7 cellular contexts compared by ENCODE assay signal in the genomic region with DNA sequence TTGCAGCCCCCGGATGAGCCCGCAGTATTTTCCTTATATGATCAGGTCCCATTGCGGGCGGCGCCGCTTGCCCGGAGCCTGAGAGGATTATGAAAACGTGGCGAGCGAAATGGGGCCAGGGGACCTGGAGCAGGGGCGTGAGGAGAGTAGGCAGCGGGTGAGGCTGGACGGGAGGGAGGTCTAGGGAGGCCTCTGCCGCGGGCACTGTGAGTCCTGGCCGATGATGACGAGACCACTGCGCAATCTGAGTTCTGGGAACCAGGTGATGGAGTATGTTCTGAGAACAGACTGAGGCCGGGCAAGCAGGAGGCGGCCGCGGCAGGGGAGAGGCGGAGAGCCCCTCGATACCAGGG. TPM values are rescaled to one million over a fixed set of nuclear protein-coding genes. Genes with fewer than 3 reads are reported as not detected.
A peak's percentile ranks its signal among the peaks of the same experiment; 100 is the strongest.
DNase-seq lines count a peak whose midpoint lies in the region; ATAC-seq and TF ChIP-seq lines count a peak whose summit lies in the region.

No MANE protein-coding gene starts in this region.

- H3K27ac Mint-ChIP-seq in activated CD4-positive, alpha-beta T cell treated with anti-CD3 and anti-CD28 coated beads, Interleukin-2, amount 10 ng/mL, durations not matched to agents 7 days and 5 days = peak overlapping the region; percentile 99
- peak overlapping the region; percentile 95 for H3K27ac Mint-ChIP-seq in endodermal cell
- peak overlapping the region; percentile 96 for H3K27ac Mint-ChIP-seq in stimulated activated naive CD8-positive, alpha-beta T cell treated with anti-CD3 and anti-CD28 coated beads, Interleukin-15, Interleukin-2, amounts not matched to agents 100 ng/mL and 50 ng/mL, for 24 hours

- no peak for TF ChIP-seq CTCF in GM06990 (IDR thresholded peaks at IDR 0.05; ENCODE audit: insufficient read depth, low read length, poor library complexity, severe bottlenecking)
- no peak for TF ChIP-seq CTCF in HCT116 (IDR thresholded peaks at IDR 0.05 in 2 of 3, conservative IDR thresholded peaks at IDR 0.05 in 1 of 3; ENCODE audit: borderline replicate concordance in 1 of 3, insufficient read depth in 1 of 3, low read depth in 2 of 3, low read length in 2 of 3)
- no peak for TF ChIP-seq CTCF in NB4 (IDR thresholded peaks at IDR 0.05; ENCODE audit: low read depth, low read length)
- TF ChIP-seq CTCF in endodermal cell (conservative IDR thresholded peaks at IDR 0.05) = no peak

- H3K4me3 ChIP-seq in GM06990 (replicated peaks; ENCODE audit: low read depth, low read length) (peak overlapping the region; percentile 69), HCT116 (replicated peaks in 1 of 2; ENCODE audit: low read depth in 1 of 2, low read length in 2 of 2) (peak overlapping the region; percentile 80 to 88), NB4 (ENCODE audit: low read depth, low read length) (peak overlapping the region; percentile 95), endodermal cell (ENCODE audit: low read length) (peak overlapping the region; percentile 83), mucosa of rectum (ENCODE audit: low read length in 2 of 2) (peak overlapping the region; percentile 91 to 94)

- H3K4me1 ChIP-seq in HCT116 (ENCODE audit: control insufficient read depth in 1 of 2, insufficient read depth in 2 of 2, low read length in 2 of 2) (peaks cover 5 to 21% of the 10 kb centered on the region in 2 experiments; a peak in 3 of 4 replicates), endodermal cell (ENCODE audit: control insufficient read depth, insufficient read depth, low read length) (no peaks in the 10 kb centered on the region), mucosa of rectum (ENCODE audit: control insufficient read depth in 2 of 2, insufficient read depth in 2 of 2, low read length in 2 of 2) (peaks cover 13 to 35% of the 10 kb centered on the region in 2 donors)

- no peak for DNase-seq in GM06990 (ENCODE audit: extremely low read depth, insufficient read length)
- DNase-seq in HCT116 (ENCODE audit: low read depth, low spot score) = no peak
- DNase-seq in NB4 (ENCODE audit: low read depth) = peak; percentile 65
- DNase-seq in activated CD4-positive, alpha-beta T cell treated with anti-CD3 and anti-CD28 coated beads, Interleukin-2, amount 10 ng/mL, durations not matched to agents 7 days and 5 days = peak; percentile 61
- no peak for DNase-seq in endodermal cell

- no peaks in the 10 kb centered on the region for H3K36me3 ChIP-seq in GM06990 (ENCODE audit: control insufficient read depth, insufficient read depth, low read length)
- H3K36me3 ChIP-seq in HCT116 (ENCODE audit: control insufficient read depth in 1 of 2, insufficient read depth in 2 of 2, low read length in 2 of 2) = no peaks in the 10 kb centered on the region
- H3K36me3 ChIP-seq in endodermal cell (ENCODE audit: control insufficient read depth, insufficient read depth, low read length) = peaks cover 14% of the 10 kb centered on the region
- H3K36me3 ChIP-seq in mucosa of rectum (ENCODE audit: control insufficient read depth in 2 of 2, insufficient read depth in 2 of 2, low read length in 2 of 2) = no peaks in the 10 kb centered on the region

- RAD21 ChIA-PET in HCT116 (lab: Charles Lee; ENCODE audit: low non-redundant PET in 1 of 2, low total read pairs in 2 of 2, uncharacterized antibody in 2 of 2, unreplicated experiment in 2 of 2) = no interaction called here

- H3K4me2 ChIP-seq in HCT116 (ENCODE audit: low read length) = peak overlapping the region; percentile 97

- H3K4me1 Mint-ChIP-seq in activated CD4-positive, alpha-beta T cell treated with anti-CD3 and anti-CD28 coated beads, Interleukin-2, amount 10 ng/mL, durations not matched to agents 7 days and 5 days = peaks cover 64% of the 10 kb centered on the region
- peaks cover 22% of the 10 kb centered on the region for H3K4me1 Mint-ChIP-seq in endodermal cell
- H3K4me1 Mint-ChIP-seq in stimulated activated naive CD8-positive, alpha-beta T cell treated with anti-CD3 and anti-CD28 coated beads, Interleukin-15, Interleukin-2, amounts not matched to agents 100 ng/mL and 50 ng/mL, for 24 hours (ENCODE audit: low read depth) = peaks cover 77% of the 10 kb centered on the region

- ATAC-seq in HCT116 = peak; percentile 63

- 1 to 4% methylated on average over 8 to 24 of the region's 24 CpGs for WGBS in endodermal cell (ENCODE audit: insufficient coverage in 1 of 2, insufficient read length in 1 of 2), 2 experiments

- H3K4me3 Mint-ChIP-seq in activated CD4-positive, alpha-beta T cell treated with anti-CD3 and anti-CD28 coated beads, Interleukin-2, amount 10 ng/mL, durations not matched to agents 7 days and 5 days = peak overlapping the region; percentile 97
- H3K4me3 Mint-ChIP-seq in endodermal cell = peak overlapping the region; percentile 92
- peak overlapping the region; percentile 97 for H3K4me3 Mint-ChIP-seq in stimulated activated naive CD8-positive, alpha-beta T cell treated with anti-CD3 and anti-CD28 coated beads, Interleukin-15, Interleukin-2, amounts not matched to agents 100 ng/mL and 50 ng/mL, for 24 hours

- H3K9me3 Mint-ChIP-seq in activated CD4-positive, alpha-beta T cell treated with anti-CD3 and anti-CD28 coated beads, Interleukin-2, amount 10 ng/mL, durations not matched to agents 7 days and 5 days = peaks cover 10% of the 10 kb centered on the region
- H3K9me3 Mint-ChIP-seq in endodermal cell = peaks cover 15% of the 10 kb centered on the region
- peaks cover 6% of the 10 kb centered on the region for H3K9me3 Mint-ChIP-seq in stimulated activated naive CD8-positive, alpha-beta T cell treated with anti-CD3 and anti-CD28 coated beads, Interleukin-15, Interleukin-2, amounts not matched to agents 100 ng/mL and 50 ng/mL, for 24 hours

- no peaks in the 10 kb centered on the region for H3K27me3 Mint-ChIP-seq in activated CD4-positive, alpha-beta T cell treated with anti-CD3 and anti-CD28 coated beads, Interleukin-2, amount 10 ng/mL, durations not matched to agents 7 days and 5 days
- H3K27me3 Mint-ChIP-seq in endodermal cell (ENCODE audit: insufficient read depth) = peaks cover 2% of the 10 kb centered on the region
- H3K27me3 Mint-ChIP-seq in stimulated activated naive CD8-positive, alpha-beta T cell treated with anti-CD3 and anti-CD28 coated beads, Interleukin-15, Interleukin-2, amounts not matched to agents 100 ng/mL and 50 ng/mL, for 24 hours = no peaks in the 10 kb centered on the region

- peaks cover 59% of the 10 kb centered on the region for H3K36me3 Mint-ChIP-seq in activated CD4-positive, alpha-beta T cell treated with anti-CD3 and anti-CD28 coated beads, Interleukin-2, amount 10 ng/mL, durations not matched to agents 7 days and 5 days (ENCODE audit: low read depth)
- peaks cover 28% of the 10 kb centered on the region for H3K36me3 Mint-ChIP-seq in endodermal cell (ENCODE audit: low read depth)
- H3K36me3 Mint-ChIP-seq in stimulated activated naive CD8-positive, alpha-beta T cell treated with anti-CD3 and anti-CD28 coated beads, Interleukin-15, Interleukin-2, amounts not matched to agents 100 ng/mL and 50 ng/mL, for 24 hours (ENCODE audit: low read depth) = peaks cover 33% of the 10 kb centered on the region

- H3K9me3 ChIP-seq in HCT116 (ENCODE audit: control insufficient read depth in 1 of 2, insufficient read depth in 1 of 2, low read depth in 1 of 2, low read length in 2 of 2) = no peaks in the 10 kb centered on the region
- peaks cover 16% of the 10 kb centered on the region for H3K9me3 ChIP-seq in endodermal cell (ENCODE audit: control insufficient read depth, low read length)
- no peaks in the 10 kb centered on the region for H3K9me3 ChIP-seq in mucosa of rectum (ENCODE audit: control insufficient read depth in 2 of 2, low read length in 2 of 2)

- no peaks in the 10 kb centered on the region for H4K20me1 ChIP-seq in HCT116 (ENCODE audit: insufficient read depth)

- TF ChIP-seq RAD21 in HCT116 (IDR thresholded peaks at IDR 0.05; ENCODE audit: low read depth) = no peak

- BruUV-seq in HCT116 (replicated peaks; lab: Mats Ljungman, UMichigan) = TSS peak; percentile 98

- POLR2A ChIA-PET in HCT116 (lab: Charles Lee) = interaction anchor here (0.9 kb wide), 1 partner anchor 87 kb away, joined by 3 read pairs; no protein-coding TSS in a partner anchor
- POLR2A ChIA-PET in activated CD4-positive, alpha-beta T cell treated with anti-CD3 and anti-CD28 coated beads, Interleukin-2, amount 10 ng/mL, durations not matched to agents 7 days and 5 days (lab: Charles Lee) = no interaction called here

- H3K27ac ChIP-seq in HCT116 (ENCODE audit: low read depth, low read length) (peak overlapping the region; percentile 67; the same call in 1 of the 2 replicates), endodermal cell (ENCODE audit: low read depth, low read length) (peak overlapping the region; percentile 38), mucosa of rectum (ENCODE audit: low read depth in 2 of 2, low read length in 2 of 2) (peak overlapping the region; percentile 99)

- intact Hi-C loops in HCT116 (cut with micrococcal nuclease) = no loop called here

- peak overlapping the region; percentile 90 for H2AFZ ChIP-seq in HCT116 (ENCODE audit: low read depth, low read length, poor library complexity, severe bottlenecking)

- CTCF ChIA-PET in HCT116 (lab: Charles Lee) = interaction anchor here (0.5 kb wide), 1 partner anchor 85 kb away, joined by 4 read pairs; no protein-coding TSS in a partner anchor
- CTCF ChIA-PET in activated CD4-positive, alpha-beta T cell treated with anti-CD3 and anti-CD28 coated beads, Interleukin-2, amount 10 ng/mL, durations not matched to agents 7 days and 5 days (lab: Charles Lee) = no interaction called here

- no peaks in the 10 kb centered on the region for H3K9me2 ChIP-seq in HCT116 (ENCODE audit: insufficient read depth)

- TF ChIP-seq POLR2A in HCT116 (IDR thresholded peaks at IDR 0.05; ENCODE audit: borderline replicate concordance, extremely low read depth, insufficient read depth, insufficient read length) (no peak), NB4 (IDR thresholded peaks at IDR 0.05; ENCODE audit: extremely low read depth, insufficient read length) (no peak)

- H3K79me2 ChIP-seq in HCT116 (ENCODE audit: insufficient read depth, low read length) = no peaks in the 10 kb centered on the region

- H3K9ac ChIP-seq in HCT116 (ENCODE audit: low read length) = peak overlapping the region; percentile 79
- H3K9ac ChIP-seq in endodermal cell (ENCODE audit: extremely low read depth, low read length, poor library complexity, severe bottlenecking) = peak overlapping the region; percentile 72
- peak overlapping the region; percentile 80 to 96 for H3K9ac ChIP-seq in mucosa of rectum (ENCODE audit: low read depth in 1 of 2, low read length in 2 of 2)

- H3K27me3 ChIP-seq in GM06990 (replicated peaks; ENCODE audit: control insufficient read depth, insufficient read depth, low read length) = no peaks in the 10 kb centered on the region
- no peaks in the 10 kb centered on the region for H3K27me3 ChIP-seq in HCT116 (ENCODE audit: insufficient read depth, low read length)
- H3K27me3 ChIP-seq in endodermal cell (ENCODE audit: control insufficient read depth, insufficient read depth, low read length, poor library complexity, severe bottlenecking) = no peaks in the 10 kb centered on the region
- H3K27me3 ChIP-seq in mucosa of rectum (ENCODE audit: control insufficient read depth in 2 of 2, insufficient read depth in 2 of 2, low read length in 2 of 2) = no peaks in the 10 kb centered on the region

RNA-seq across cellular contexts. Expression of a gene that starts 0.8 kb away (rescaled TPM):
- 18.2 TPM for total RNA-seq in HCT116 (2021; ENCODE audit: unreplicated experiment)
- 14.7 and 17.2 TPM in 2 replicates for polyA plus RNA-seq in HCT116 (2012)
- 10 to 100 TPM; 88.3 to 91.2 TPM for total RNA-seq in activated CD4-positive, alpha-beta T cell treated with anti-CD3 and anti-CD28 coated beads, Interleukin-2, amount 10 ng/mL, durations not matched to agents 7 days and 5 days
- 100 to 1,000 TPM; 128 to 131 TPM for total RNA-seq in endodermal cell
- 98.0 TPM for polyA plus RNA-seq in endodermal cell (2013, experiment 1 of 2)
- polyA plus RNA-seq in endodermal cell (2013, experiment 2 of 2) = 83.9 TPM

Comparison
In these comparisons a context has a peak if more than half of its experiments do, and no peak if none do; other contexts are left out.
1. DNase-seq: peak in NB4 (single experiment) and activated CD4-positive, alpha-beta T cell treated with anti-CD3 and anti-CD28 coated beads, Interleukin-2, amount 10 ng/mL, durations not matched to agents 7 days and 5 days (single experiment); none in GM06990 (single experiment), HCT116 (single experiment) and endodermal cell (single experiment).
2. H3K27ac ChIP-seq: peak in every context shown above with its lines; median percentile 99 in mucosa of rectum; 67 in HCT116; 38 in endodermal cell.
3. Peak in every context shown above with its lines, with median percentiles within 50 percentile points of each other: H3K4me3 ChIP-seq, H3K9ac ChIP-seq, H3K27ac Mint-ChIP-seq and H3K4me3 Mint-ChIP-seq.